In genomic region chr1:223992456-223993246, GRCh38 we compare ENCODE assay signal across 8 cellular contexts.
A peak's percentile ranks its signal among the peaks of the same experiment; 100 is the strongest.
DNase-seq lines count a peak whose midpoint lies in the region; ATAC-seq and TF ChIP-seq lines count a peak whose summit lies in the region.
"Not testable (repeated sequence)": the region's sequence is repeated elsewhere in the genome, so short reads cannot be mapped to it uniquely, and the experiment has no call there.

No MANE protein-coding gene starts in this region.

- H3K36me3 ChIP-seq in esophagus (ENCODE audit: control insufficient read depth in 2 of 2, insufficient read depth in 2 of 2, low read length in 1 of 2); mucosa of stomach (ENCODE audit: control insufficient read depth, insufficient read depth, low read length): not testable (repeated sequence)

- TF ChIP-seq EP300 in Ishikawa (IDR thresholded peaks at IDR 0.05; ENCODE audit: borderline replicate concordance), result not testable (repeated sequence)

- DNase-seq in DMS153 (lab: John Stamatoyannopoulos, UW) (peak; percentile 99), OCI-M2 (lab: John Stamatoyannopoulos, UW; ENCODE audit: unreplicated experiment) (peak; percentile 85)
- DNase-seq in activated T-cell treated with anti-CD3 and anti-CD28 coated beads, Interleukin-2, amount 50 U/mL, for 1 hour, result peak; percentile 100
- peak; percentile 100 for DNase-seq in stimulated activated CD8-positive, alpha-beta memory T cell treated with anti-CD3 and anti-CD28 coated beads, Interleukin-4, amount 100 ng/mL, for 48 hours

- peak overlapping the region; percentile 71 for H3K9ac ChIP-seq in mucosa of stomach (ENCODE audit: low read length)

- H3K27me3 ChIP-seq in esophagus (ENCODE audit: control insufficient read depth in 1 of 2, insufficient read depth in 2 of 2, low read length in 2 of 2); mucosa of stomach (ENCODE audit: control insufficient read depth, insufficient read depth, low read length): not testable (repeated sequence)

- H3K27ac ChIP-seq in esophagus (ENCODE audit: low read depth in 2 of 2, low read length in 1 of 2), result peak overlapping the region; percentile 88 to 91

- ATAC-seq in GM21619 (IDR thresholded peaks at IDR 0.05; ENCODE audit: unreplicated experiment), result peak; percentile 100

- not testable (repeated sequence) for H3K9me3 ChIP-seq in esophagus (ENCODE audit: control insufficient read depth in 2 of 2, insufficient read depth in 1 of 2, low read depth in 1 of 2, low read length in 1 of 2); mucosa of stomach (ENCODE audit: control insufficient read depth, low read length)

- 0% methylated on average over 52 to 60 of the region's 70 CpGs for WGBS in esophagus, 2 donors

- H3K4me1 ChIP-seq in esophagus (ENCODE audit: control insufficient read depth in 2 of 2, insufficient read depth in 2 of 2, low read length in 1 of 2); mucosa of stomach (ENCODE audit: control insufficient read depth, insufficient read depth, low read length): not testable (repeated sequence)

- TF ChIP-seq RAD21 in Ishikawa (IDR thresholded peaks at IDR 0.05; ENCODE audit: low read depth), result not testable (repeated sequence)

- H3K4me3 ChIP-seq in esophagus (ENCODE audit: low read depth in 1 of 2, low read length in 2 of 2), result peak overlapping the region; percentile 58 to 64
- not testable (repeated sequence) for H3K4me3 ChIP-seq in mucosa of stomach (ENCODE audit: low read length)

TF ChIP-seq in Ishikawa, 13 proteins besides CTCF, POLR2A, EP300 and RAD21:
- peak; percentile 51 for TF ChIP-seq USF1 (IDR thresholded peaks at IDR 0.05)
- peak; percentile 99 for TF ChIP-seq CREB1 (IDR thresholded peaks at IDR 0.05; ENCODE audit: low read depth)
- TF ChIP-seq MAX (IDR thresholded peaks at IDR 0.05), result peak; percentile 45
